1 cellular context compared by ENCODE assay signal in the genomic region with DNA sequence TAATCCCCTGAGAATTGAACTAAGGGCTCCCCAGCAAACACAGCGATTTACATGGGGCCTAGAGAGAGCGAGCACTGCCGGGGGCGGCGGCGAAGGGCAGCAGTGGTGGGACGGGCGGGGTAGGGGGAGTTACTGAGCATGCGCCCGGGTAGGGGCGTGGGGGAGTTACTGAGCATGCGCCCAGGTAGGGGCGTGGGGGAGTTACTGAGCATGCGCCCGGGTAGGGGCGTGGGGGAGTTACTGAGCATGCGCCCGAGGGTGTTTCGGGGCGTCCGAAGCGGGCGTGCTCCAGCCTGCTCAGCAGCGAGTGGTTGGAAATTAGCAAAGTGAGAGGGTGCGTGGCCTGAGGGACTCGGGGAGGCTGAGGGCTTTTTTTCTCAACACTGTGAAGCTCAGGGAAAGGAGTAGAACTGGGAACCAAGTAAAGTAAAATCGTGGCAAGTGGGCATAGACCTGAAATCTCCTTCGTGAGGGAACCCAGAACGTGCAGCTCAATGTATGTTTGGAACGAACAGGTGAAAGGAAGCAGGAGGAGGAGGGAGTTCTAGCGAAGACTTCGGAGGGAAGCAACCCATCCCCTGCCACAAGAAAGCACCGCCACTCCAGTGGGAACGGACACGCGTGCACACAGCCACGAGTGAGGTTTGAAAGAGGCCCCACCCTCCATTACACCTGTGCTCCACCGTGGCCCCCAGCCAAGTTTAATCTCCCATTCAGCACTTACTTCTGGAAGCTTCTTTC.
TF ChIP-seq lines count a peak whose summit lies in the region.

No MANE protein-coding gene starts in this region.

TF ChIP-seq in A549, 52 proteins besides CTCF, POLR2A, EP300 and RAD21 (continued from another document):
- TF ChIP-seq, protein P1, sequence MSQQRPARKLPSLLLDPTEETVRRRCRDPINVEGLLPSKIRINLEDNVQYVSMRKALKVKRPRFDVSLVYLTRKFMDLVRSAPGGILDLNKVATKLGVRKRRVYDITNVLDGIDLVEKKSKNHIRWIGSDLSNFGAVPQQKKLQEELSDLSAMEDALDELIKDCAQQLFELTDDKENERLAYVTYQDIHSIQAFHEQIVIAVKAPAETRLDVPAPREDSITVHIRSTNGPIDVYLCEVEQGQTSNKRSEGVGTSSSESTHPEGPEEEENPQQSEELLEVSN (IDR thresholded peaks at IDR 0.05; ENCODE audit: borderline replicate concordance, low read depth), result peak; percentile 80; the same call in 1 of the 2 replicates
- no peak for TF ChIP-seq KDM1A (IDR thresholded peaks at IDR 0.05; ENCODE audit: low read depth)
- no peak for TF ChIP-seq RCOR1 (IDR thresholded peaks at IDR 0.05; ENCODE audit: low read depth, low read length)
- no peak for TF ChIP-seq JUNB (IDR thresholded peaks at IDR 0.05)
- peak; percentile 55 to 75; a peak in 2 of 5 replicates for TF ChIP-seq JUN (IDR thresholded peaks at IDR 0.05)
- no peak for TF ChIP-seq FOXS1 (CRISPR knock-in tag; IDR thresholded peaks at IDR 0.05)
- TF ChIP-seq GATA3 (IDR thresholded peaks at IDR 0.05; ENCODE audit: borderline replicate concordance), result no peak
- no peak for TF ChIP-seq TFCP2L1 (CRISPR knock-in tag; IDR thresholded peaks at IDR 0.05)
- TF ChIP-seq MYC (IDR thresholded peaks at IDR 0.05; ENCODE audit: borderline replicate concordance, low read length), result no peak
- TF ChIP-seq FOSL2 (IDR thresholded peaks at IDR 0.05), result no peak
- TF ChIP-seq FOSL2 (CRISPR knock-in tag; IDR thresholded peaks at IDR 0.05), result no peak
- TF ChIP-seq HOXA7 (CRISPR knock-in tag; IDR thresholded peaks at IDR 0.05), result no peak
- no peak for TF ChIP-seq HDAC2 (IDR thresholded peaks at IDR 0.05)
- TF ChIP-seq CHD4 (IDR thresholded peaks at IDR 0.05; ENCODE audit: borderline replicate concordance), result no peak
- no peak for TF ChIP-seq ZC3H11A (IDR thresholded peaks at IDR 0.05)
- no peak for TF ChIP-seq ZSCAN20 (CRISPR knock-in tag; IDR thresholded peaks at IDR 0.05)
- no peak for TF ChIP-seq ESRRA (IDR thresholded peaks at IDR 0.05; ENCODE audit: borderline replicate concordance, low read length)
- TF ChIP-seq, protein P2, sequence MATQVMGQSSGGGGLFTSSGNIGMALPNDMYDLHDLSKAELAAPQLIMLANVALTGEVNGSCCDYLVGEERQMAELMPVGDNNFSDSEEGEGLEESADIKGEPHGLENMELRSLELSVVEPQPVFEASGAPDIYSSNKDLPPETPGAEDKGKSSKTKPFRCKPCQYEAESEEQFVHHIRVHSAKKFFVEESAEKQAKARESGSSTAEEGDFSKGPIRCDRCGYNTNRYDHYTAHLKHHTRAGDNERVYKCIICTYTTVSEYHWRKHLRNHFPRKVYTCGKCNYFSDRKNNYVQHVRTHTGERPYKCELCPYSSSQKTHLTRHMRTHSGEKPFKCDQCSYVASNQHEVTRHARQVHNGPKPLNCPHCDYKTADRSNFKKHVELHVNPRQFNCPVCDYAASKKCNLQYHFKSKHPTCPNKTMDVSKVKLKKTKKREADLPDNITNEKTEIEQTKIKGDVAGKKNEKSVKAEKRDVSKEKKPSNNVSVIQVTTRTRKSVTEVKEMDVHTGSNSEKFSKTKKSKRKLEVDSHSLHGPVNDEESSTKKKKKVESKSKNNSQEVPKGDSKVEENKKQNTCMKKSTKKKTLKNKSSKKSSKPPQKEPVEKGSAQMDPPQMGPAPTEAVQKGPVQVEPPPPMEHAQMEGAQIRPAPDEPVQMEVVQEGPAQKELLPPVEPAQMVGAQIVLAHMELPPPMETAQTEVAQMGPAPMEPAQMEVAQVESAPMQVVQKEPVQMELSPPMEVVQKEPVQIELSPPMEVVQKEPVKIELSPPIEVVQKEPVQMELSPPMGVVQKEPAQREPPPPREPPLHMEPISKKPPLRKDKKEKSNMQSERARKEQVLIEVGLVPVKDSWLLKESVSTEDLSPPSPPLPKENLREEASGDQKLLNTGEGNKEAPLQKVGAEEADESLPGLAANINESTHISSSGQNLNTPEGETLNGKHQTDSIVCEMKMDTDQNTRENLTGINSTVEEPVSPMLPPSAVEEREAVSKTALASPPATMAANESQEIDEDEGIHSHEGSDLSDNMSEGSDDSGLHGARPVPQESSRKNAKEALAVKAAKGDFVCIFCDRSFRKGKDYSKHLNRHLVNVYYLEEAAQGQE (IDR thresholded peaks at IDR 0.05), result no peak
